2 cellular contexts compared by ENCODE assay signal in genomic region chr12:111398530-111398929, GRCh38.
TF ChIP-seq lines count a peak whose summit lies in the region.

No MANE protein-coding gene starts in this region.

TF ChIP-seq in SK-N-SH treated with all-trans-retinoic acid at 6 μM for 48 hours, 23 proteins besides CTCF, POLR2A, EP300 and RAD21 (continued from another document):
- TF ChIP-seq, protein P1, sequence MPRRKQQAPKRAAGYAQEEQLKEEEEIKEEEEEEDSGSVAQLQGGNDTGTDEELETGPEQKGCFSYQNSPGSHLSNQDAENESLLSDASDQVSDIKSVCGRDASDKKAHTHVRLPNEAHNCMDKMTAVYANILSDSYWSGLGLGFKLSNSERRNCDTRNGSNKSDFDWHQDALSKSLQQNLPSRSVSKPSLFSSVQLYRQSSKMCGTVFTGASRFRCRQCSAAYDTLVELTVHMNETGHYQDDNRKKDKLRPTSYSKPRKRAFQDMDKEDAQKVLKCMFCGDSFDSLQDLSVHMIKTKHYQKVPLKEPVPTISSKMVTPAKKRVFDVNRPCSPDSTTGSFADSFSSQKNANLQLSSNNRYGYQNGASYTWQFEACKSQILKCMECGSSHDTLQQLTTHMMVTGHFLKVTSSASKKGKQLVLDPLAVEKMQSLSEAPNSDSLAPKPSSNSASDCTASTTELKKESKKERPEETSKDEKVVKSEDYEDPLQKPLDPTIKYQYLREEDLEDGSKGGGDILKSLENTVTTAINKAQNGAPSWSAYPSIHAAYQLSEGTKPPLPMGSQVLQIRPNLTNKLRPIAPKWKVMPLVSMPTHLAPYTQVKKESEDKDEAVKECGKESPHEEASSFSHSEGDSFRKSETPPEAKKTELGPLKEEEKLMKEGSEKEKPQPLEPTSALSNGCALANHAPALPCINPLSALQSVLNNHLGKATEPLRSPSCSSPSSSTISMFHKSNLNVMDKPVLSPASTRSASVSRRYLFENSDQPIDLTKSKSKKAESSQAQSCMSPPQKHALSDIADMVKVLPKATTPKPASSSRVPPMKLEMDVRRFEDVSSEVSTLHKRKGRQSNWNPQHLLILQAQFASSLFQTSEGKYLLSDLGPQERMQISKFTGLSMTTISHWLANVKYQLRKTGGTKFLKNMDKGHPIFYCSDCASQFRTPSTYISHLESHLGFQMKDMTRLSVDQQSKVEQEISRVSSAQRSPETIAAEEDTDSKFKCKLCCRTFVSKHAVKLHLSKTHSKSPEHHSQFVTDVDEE (CRISPR knock-in tag; IDR thresholded peaks at IDR 0.05) = no peak
- no peak for TF ChIP-seq ZNF565 (CRISPR knock-in tag; conservative IDR thresholded peaks at IDR 0.05; ENCODE audit: low read depth)
- no peak for TF ChIP-seq ISL1 (CRISPR knock-in tag; IDR thresholded peaks at IDR 0.05)
- TF ChIP-seq ZC3H10 (CRISPR knock-in tag; IDR thresholded peaks at IDR 0.05) = no peak
- TF ChIP-seq POU6F1 (CRISPR knock-in tag; IDR thresholded peaks at IDR 0.05; ENCODE audit: borderline replicate concordance, low read depth) = no peak
- TF ChIP-seq BACH2 (CRISPR knock-in tag; IDR thresholded peaks at IDR 0.05; ENCODE audit: borderline replicate concordance) = no peak
- no peak for TF ChIP-seq TCF4 (CRISPR knock-in tag; IDR thresholded peaks at IDR 0.05; ENCODE audit: borderline replicate concordance)
- TF ChIP-seq OSR1 (CRISPR knock-in tag; IDR thresholded peaks at IDR 0.05) = no peak
- TF ChIP-seq, protein P2, sequence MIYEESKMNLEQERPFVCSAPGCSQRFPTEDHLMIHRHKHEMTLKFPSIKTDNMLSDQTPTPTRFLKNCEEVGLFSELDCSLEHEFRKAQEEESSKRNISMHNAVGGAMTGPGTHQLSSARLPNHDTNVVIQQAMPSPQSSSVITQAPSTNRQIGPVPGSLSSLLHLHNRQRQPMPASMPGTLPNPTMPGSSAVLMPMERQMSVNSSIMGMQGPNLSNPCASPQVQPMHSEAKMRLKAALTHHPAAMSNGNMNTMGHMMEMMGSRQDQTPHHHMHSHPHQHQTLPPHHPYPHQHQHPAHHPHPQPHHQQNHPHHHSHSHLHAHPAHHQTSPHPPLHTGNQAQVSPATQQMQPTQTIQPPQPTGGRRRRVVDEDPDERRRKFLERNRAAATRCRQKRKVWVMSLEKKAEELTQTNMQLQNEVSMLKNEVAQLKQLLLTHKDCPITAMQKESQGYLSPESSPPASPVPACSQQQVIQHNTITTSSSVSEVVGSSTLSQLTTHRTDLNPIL (CRISPR knock-in tag; IDR thresholded peaks at IDR 0.05; ENCODE audit: low read depth) = no peak
- TF ChIP-seq ZFP3 (CRISPR knock-in tag; IDR thresholded peaks at IDR 0.05) = no peak
- TF ChIP-seq PATZ1 (CRISPR knock-in tag; IDR thresholded peaks at IDR 0.05; ENCODE audit: borderline replicate concordance) = no peak
- TF ChIP-seq, protein P3, sequence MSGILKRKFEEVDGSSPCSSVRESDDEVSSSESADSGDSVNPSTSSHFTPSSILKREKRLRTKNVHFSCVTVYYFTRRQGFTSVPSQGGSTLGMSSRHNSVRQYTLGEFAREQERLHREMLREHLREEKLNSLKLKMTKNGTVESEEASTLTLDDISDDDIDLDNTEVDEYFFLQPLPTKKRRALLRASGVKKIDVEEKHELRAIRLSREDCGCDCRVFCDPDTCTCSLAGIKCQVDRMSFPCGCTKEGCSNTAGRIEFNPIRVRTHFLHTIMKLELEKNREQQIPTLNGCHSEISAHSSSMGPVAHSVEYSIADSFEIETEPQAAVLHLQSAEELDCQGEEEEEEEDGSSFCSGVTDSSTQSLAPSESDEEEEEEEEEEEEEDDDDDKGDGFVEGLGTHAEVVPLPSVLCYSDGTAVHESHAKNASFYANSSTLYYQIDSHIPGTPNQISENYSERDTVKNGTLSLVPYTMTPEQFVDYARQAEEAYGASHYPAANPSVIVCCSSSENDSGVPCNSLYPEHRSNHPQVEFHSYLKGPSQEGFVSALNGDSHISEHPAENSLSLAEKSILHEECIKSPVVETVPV (CRISPR knock-in tag; IDR thresholded peaks at IDR 0.05) = no peak
TF ChIP-seq in SK-N-SH treated with all-trans-retinoic acid at 6 μM for 48 hours: peak in this region for 0.

TF ChIP-seq in SK-N-SH, 30 proteins besides CTCF, POLR2A, EP300 and RAD21 (continued from another document):
- TF ChIP-seq NFIC (IDR thresholded peaks at IDR 0.05; ENCODE audit: borderline replicate concordance) (no peak), RXRA (IDR thresholded peaks at IDR 0.05; ENCODE audit: borderline replicate concordance, low read depth) (no peak), USF1 (IDR thresholded peaks at IDR 0.05; ENCODE audit: borderline replicate concordance, low read depth) (no peak), PBX3 (IDR thresholded peaks at IDR 0.05) (no peak), POLR2AphosphoS5 (IDR thresholded peaks at IDR 0.05; ENCODE audit: low read depth, low read length) (no peak), REST (IDR thresholded peaks at IDR 0.05; ENCODE audit: low read depth, low read length) (no peak), JUND (IDR thresholded peaks at IDR 0.05) (no peak), ELF1 (IDR thresholded peaks at IDR 0.05) (no peak), TCF12 (IDR thresholded peaks at IDR 0.05) (no peak)
TF ChIP-seq in SK-N-SH: peak in this region for 0.
